ENCODE assay signal across 1 cellular context in genomic region chr16:74031551-74031950, GRCh38.
TF ChIP-seq lines count a peak whose summit lies in the region.

No MANE protein-coding gene starts in this region.

TF ChIP-seq in GM23338, 12 proteins besides CTCF, POLR2A, EP300 and RAD21 (continued from another document):
- TF ChIP-seq ETS1 (IDR thresholded peaks at IDR 0.05) (no peak), ZNF462 (CRISPR knock-in tag; IDR thresholded peaks at IDR 0.05) (no peak), POLR2AphosphoS5 (IDR thresholded peaks at IDR 0.05; ENCODE audit: low read depth) (no peak), ZNF331 (CRISPR knock-in tag; IDR thresholded peaks at IDR 0.05; ENCODE audit: low read depth) (no peak), NANOG (IDR thresholded peaks at IDR 0.05; ENCODE audit: borderline replicate concordance) (no peak)
